In genomic region chr4:25875281-25875745, GRCh38 we compare ENCODE assay signal across 15 cellular contexts. TPM values are rescaled to one million over a fixed set of nuclear protein-coding genes. Genes with fewer than 3 reads are reported as not detected.
DNase-seq lines count a peak whose midpoint lies in the region; ATAC-seq and TF ChIP-seq lines count a peak whose summit lies in the region.
"Had no signal": no experiment of that assay in that cellular context is flagged by ENCODE, and none has a peak within 500 bp of the region (broad histone marks: within the 10 kb centered on the region; RNA-seq: fewer than 3 reads in every experiment).

No MANE protein-coding gene starts in this region.

- no peaks in the 10 kb centered on the region for H3K36me3 Mint-ChIP-seq in CD8-positive, alpha-beta T cell
- H3K36me3 Mint-ChIP-seq: activated naive CD4-positive, alpha-beta T cell treated with anti-CD3 and anti-CD28 coated beads, Interleukin-2, amount 50 U/mL, for 72 hours had no signal

- no peaks in the 10 kb centered on the region for H3K4me1 Mint-ChIP-seq in CD8-positive, alpha-beta T cell (ENCODE audit: low read depth)

- CTCF ChIA-PET in CD8-positive, alpha-beta T cell (lab: Charles Lee): no interaction called here

- H3K27ac Mint-ChIP-seq in CD8-positive, alpha-beta T cell: no peak overlapping the region
- H3K27ac Mint-ChIP-seq: activated naive CD4-positive, alpha-beta T cell treated with anti-CD3 and anti-CD28 coated beads, Interleukin-2, amount 50 U/mL, for 72 hours had no signal

- H3K4me1 ChIP-seq in CD8-positive, alpha-beta T cell (ENCODE audit: insufficient read depth, low read length): no peaks in the 10 kb centered on the region
- H3K4me1 ChIP-seq: suprapubic skin had no signal

- ATAC-seq in GM19463 (IDR thresholded peaks at IDR 0.05; ENCODE audit: unreplicated experiment) (peak; percentile 42), HG02943 (IDR thresholded peaks at IDR 0.05; ENCODE audit: low read depth, unreplicated experiment) (peak; percentile 50)
- ATAC-seq in CD8-positive, alpha-beta T cell: no peak
- ATAC-seq: activated naive CD4-positive, alpha-beta T cell treated with anti-CD3 and anti-CD28 coated beads, Interleukin-2, amount 50 U/mL, for 72 hours; left lobe of liver had no signal

- no peak overlapping the region for H3K4me3 ChIP-seq in GM06990 (replicated peaks; ENCODE audit: low read depth, low read length)
- H3K4me3 ChIP-seq in CD8-positive, alpha-beta T cell (ENCODE audit: low read depth, low read length): no peak overlapping the region
- H3K4me3 ChIP-seq: coronary artery, suprapubic skin had no signal

- no peaks in the 10 kb centered on the region for H3K9me3 ChIP-seq in CD8-positive, alpha-beta T cell (ENCODE audit: low read length)
- H3K9me3 ChIP-seq: suprapubic skin had no signal

- intact Hi-C loops in CD8-positive, alpha-beta T cell (cut with DNase I, micrococcal nuclease): no loop called here

- no peaks in the 10 kb centered on the region for H3K27me3 ChIP-seq in GM06990 (replicated peaks; ENCODE audit: control insufficient read depth, insufficient read depth, low read length)
- H3K27me3 ChIP-seq in CD8-positive, alpha-beta T cell (ENCODE audit: insufficient read depth, low read length): no peaks in the 10 kb centered on the region

- no peak for TF ChIP-seq CTCF in GM06990 (IDR thresholded peaks at IDR 0.05; ENCODE audit: insufficient read depth, low read length, poor library complexity, severe bottlenecking)
- no peak for TF ChIP-seq CTCF in CD8-positive, alpha-beta T cell (IDR thresholded peaks at IDR 0.05)

- no peaks in the 10 kb centered on the region for H3K36me3 ChIP-seq in GM06990 (ENCODE audit: control insufficient read depth, insufficient read depth, low read length)
- H3K36me3 ChIP-seq in CD8-positive, alpha-beta T cell (ENCODE audit: insufficient read depth, low read length): no peaks in the 10 kb centered on the region
- H3K36me3 ChIP-seq: suprapubic skin had no signal

- DNase-seq in GM06990 (ENCODE audit: extremely low read depth, insufficient read length): peak; percentile 77
- peak; percentile 89 for DNase-seq in NAMALWA (ENCODE audit: low spot score)
- DNase-seq in NCI-H82 treated with DMSO at 0.1 percent for 48 hours (lab: John Stamatoyannopoulos, UW; ENCODE audit: unreplicated experiment): no peak
- no peak for DNase-seq in CD8-positive, alpha-beta T cell
- DNase-seq in 8988T: no peak
- DNase-seq in NCI-H1694 treated with DMSO at 0.1 percent for 48 hours (lab: John Stamatoyannopoulos, UW): no peak
- DNase-seq: activated CD4-positive, alpha-beta T cell treated with anti-CD3 and anti-CD28 coated beads for 48 hours; foreskin melanocyte; GOT3 had no signal

- H3K4me3 Mint-ChIP-seq in CD8-positive, alpha-beta T cell: no peak overlapping the region

- POLR2A ChIA-PET in CD8-positive, alpha-beta T cell (lab: Charles Lee): interaction anchor here (0.6 kb wide), 1 partner anchor 33 kb away, joined by 4 read pairs; no protein-coding TSS in a partner anchor

- no peak overlapping the region for H3K27ac ChIP-seq in CD8-positive, alpha-beta T cell (ENCODE audit: low read depth, low read length)
- H3K27ac ChIP-seq: coronary artery, suprapubic skin had no signal

- H3K27me3 Mint-ChIP-seq in CD8-positive, alpha-beta T cell (ENCODE audit: low read depth): peaks cover 4% of the 10 kb centered on the region

- peaks cover 2% of the 10 kb centered on the region for H3K9me3 Mint-ChIP-seq in CD8-positive, alpha-beta T cell
- H3K9me3 Mint-ChIP-seq: activated naive CD4-positive, alpha-beta T cell treated with anti-CD3 and anti-CD28 coated beads, Interleukin-2, amount 50 U/mL, for 72 hours had no signal

RNA-seq across cellular contexts. Expression of gene SEL1L3, which starts 12.5 kb away (rescaled TPM):
- 10 to 100 TPM; 31.2 to 33.7 TPM for total RNA-seq in CD8-positive, alpha-beta T cell

RNA-seq across cellular contexts. Expression of gene SMIM20, which starts 38.7 kb away (rescaled TPM):
- total RNA-seq in CD8-positive, alpha-beta T cell: 1 to 10 TPM; 7.5 to 9.8 TPM

Comparison
In these comparisons a context has a peak if more than half of its experiments do, and no peak if none do; other contexts are left out.
1. DNase-seq: peak in GM06990 (single experiment) and NAMALWA (single experiment); none in NCI-H82 treated with DMSO at 0.1 percent for 48 hours (single experiment), CD8-positive, alpha-beta T cell (0 of 7), 8988T (single experiment) and NCI-H1694 treated with DMSO at 0.1 percent for 48 hours (single experiment).